8 cellular contexts compared by ENCODE assay signal in genomic region chr1:17439250-17440073, GRCh38. TPM values are rescaled to one million over a fixed set of nuclear protein-coding genes. Genes with fewer than 3 reads are reported as not detected.
DNase-seq lines count a peak whose midpoint lies in the region; ATAC-seq and TF ChIP-seq lines count a peak whose summit lies in the region.

RCC2 (minus strand) TSS chr1:17439677; CDS start chr1:17438514, 1,163 bp downstream.

- DNase-seq in NCI-H2196 treated with DMSO at 0.1 percent for 48 hours (lab: John Stamatoyannopoulos, UW; ENCODE audit: unreplicated experiment) (peak; percentile 72), cerebellum (ENCODE audit: low spot score) (peak; percentile 90), kidney epithelial cell (ENCODE audit: low read depth) (no peak)
- peak; percentile 45 for DNase-seq in activated CD4-positive, CD25-positive, alpha-beta regulatory T cell treated with anti-CD3 and anti-CD28 coated beads, Interleukin-2, amount 50 U/mL, for 16 hours (ENCODE audit: low read depth, low spot score)
- peak; percentile 76 for DNase-seq in stimulated activated CD4-positive, alpha-beta T cell treated with anti-CD3 and anti-CD28 coated beads, Interleukin-15, amount 100 ng/mL, for 24 hours

- peak; percentile 31 for TF ChIP-seq CTCF in GM12874 (IDR thresholded peaks at IDR 0.05; ENCODE audit: insufficient read depth, low read depth, low read length)
- no peak for TF ChIP-seq CTCF in kidney epithelial cell (IDR thresholded peaks at IDR 0.05; ENCODE audit: insufficient read depth, low read length, poor library complexity, severe bottlenecking)

- peaks cover 1% of the 10 kb centered on the region for H3K36me3 ChIP-seq in kidney epithelial cell (ENCODE audit: control insufficient read depth, insufficient read depth, low read length)

- H3K27me3 ChIP-seq in kidney epithelial cell (ENCODE audit: control insufficient read depth, insufficient read depth, low read length), result no peaks in the 10 kb centered on the region

- H3K4me3 ChIP-seq in kidney epithelial cell (ENCODE audit: low read depth, low read length), result peak within 1 kb of the TSS; percentile 72

- peak; percentile 49 for ATAC-seq in HG02981 (IDR thresholded peaks at IDR 0.05; ENCODE audit: unreplicated experiment)
- no peak for ATAC-seq in HG02870 (IDR thresholded peaks at IDR 0.05; ENCODE audit: unreplicated experiment)

RNA-seq across cellular contexts. Expression of gene RCC2, which starts in this region (rescaled TPM):
- total RNA-seq in cerebellum (28.7 TPM), kidney epithelial cell (80.2 and 80.8 TPM in 2 replicates)
